ENCODE assay signal across 18 cellular contexts in genomic region chr10:101346177-101346576, GRCh38.
"Had no signal": no experiment of that assay in that cellular context is flagged by ENCODE, and none has a peak within 500 bp of the region (broad histone marks: within the 10 kb centered on the region; RNA-seq: fewer than 3 reads in every experiment).

No MANE protein-coding gene starts in this region.

- H3K4me3 ChIP-seq: hepatocyte, testis, tibial nerve had no signal

- FAIRE-seq: colon had no signal

- ATAC-seq: left lobe of liver; naive thymus-derived CD4-positive, alpha-beta T cell; sciatic nerve; stimulated activated naive B cell treated with anti-CD40 and anti-IgM and Interleukin-4, amounts not matched to agents 10 μg/mL and 1 μg/mL and 100 μg/mL, for 72 hours; stimulated activated naive CD8-positive, alpha-beta T cell treated with anti-CD3 and anti-CD28 coated beads, Interleukin-15, amount 100 ng/mL, for 72 hours had no signal

- H3K9me3 ChIP-seq: testis, tibial nerve had no signal

- H3K27ac ChIP-seq: hepatocyte, testis, tibial nerve had no signal

- H3K79me2 ChIP-seq: hepatocyte had no signal

- H2AFZ ChIP-seq: hepatocyte had no signal

- H3K4me2 ChIP-seq: hepatocyte had no signal

- H3K36me3 ChIP-seq: tibial nerve had no signal

- H3K27me3 ChIP-seq: testis had no signal

- H3K4me1 ChIP-seq: testis, tibial nerve had no signal

- DNase-seq: dermis blood vessel endothelial cell; erythroblast; foreskin melanocyte; head of caudate nucleus; mammary epithelial cell; naive thymus-derived CD4-positive, alpha-beta T cell; nephron progenitor cell; posterior cingulate gyrus; stimulated activated CD4-positive, alpha-beta T cell treated with anti-CD3 and anti-CD28 coated beads, Interleukin-2, amount 100 ng/mL, for 24 hours; stimulated activated CD4-positive, alpha-beta T cell treated with anti-CD3 and anti-CD28 coated beads, Interleukin-4, amount 100 ng/mL, for 4 hours; stimulated activated naive B cell treated with anti-CD40 and anti-IgM and Interleukin-4, amounts not matched to agents 10 μg/mL and 1 μg/mL and 100 μg/mL, for 72 hours; stimulated activated naive CD8-positive, alpha-beta T cell treated with anti-CD3 and anti-CD28 coated beads, Interleukin-15, amount 100 ng/mL, for 72 hours; testis had no signal
